8 cellular contexts compared by ENCODE assay signal in genomic region chr10:87504667-87505365, GRCh38. TPM values are rescaled to one million over a fixed set of nuclear protein-coding genes. Genes with fewer than 3 reads are reported as not detected.
DNase-seq lines count a peak whose midpoint lies in the region; ATAC-seq and TF ChIP-seq lines count a peak whose summit lies in the region.

MINPP1 (plus strand) TSS chr10:87504893; CDS start chr10:87504916, 23 bp downstream.

- H3K36me3 ChIP-seq in SJCRH30: 0 out of 2 replicates have a peak, but pooled peaks cover 2% of the 10 kb centered on the region

- H3K4me3 Mint-ChIP-seq in neural crest cell: peak within 1 kb of the TSS; percentile 95

- H3K27ac Mint-ChIP-seq in neural crest cell (ENCODE audit: unreplicated experiment): peak within 1 kb of the TSS; percentile 3

- no peaks in the 10 kb centered on the region for H3K9me3 Mint-ChIP-seq in neural crest cell

- H3K27me3 ChIP-seq in SJCRH30 (no peaks in the 10 kb centered on the region), foreskin keratinocyte (peaks cover 3% of the 10 kb centered on the region)

- H3K27me3 Mint-ChIP-seq in neural crest cell (ENCODE audit: low read depth): peaks cover 7% of the 10 kb centered on the region

- H3K4me1 Mint-ChIP-seq in neural crest cell: peaks cover 35% of the 10 kb centered on the region

- peak; percentile 83 for ATAC-seq in GM21737 (IDR thresholded peaks at IDR 0.05; ENCODE audit: unreplicated experiment)
- peak; percentile 89 for ATAC-seq in foreskin keratinocyte

- peaks cover 2% of the 10 kb centered on the region for H3K36me3 Mint-ChIP-seq in neural crest cell (ENCODE audit: low read depth)

- H3K27ac ChIP-seq in SJCRH30 (peak within 1 kb of the TSS; percentile 56), foreskin keratinocyte (peak within 1 kb of the TSS; percentile 60)

- DNase-seq in ELF-1 (ENCODE audit: low read depth, low spot score) (peak; percentile 90), KG1 (lab: John Stamatoyannopoulos, UW) (peak; percentile 61), SJCRH30 (peak; percentile 82 to 83), foreskin keratinocyte (peak; percentile 51 to 64), neural crest cell (ENCODE audit: low read depth, low spot score) (peak; percentile 77)
- DNase-seq in activated naive CD4-positive, alpha-beta T cell (lab: John Stamatoyannopoulos, UW): peak; percentile 14 to 56 (median 44)

- H3K4me1 ChIP-seq in SJCRH30 (peaks cover 6% of the 10 kb centered on the region; the same call in 1 of the 2 replicates), foreskin keratinocyte (peaks cover 15% of the 10 kb centered on the region)

- H3K4me3 ChIP-seq in SJCRH30: peak within 1 kb of the TSS; percentile 80

- TF ChIP-seq CTCF in foreskin keratinocyte (conservative IDR thresholded peaks at IDR 0.05): no peak
- no peak for TF ChIP-seq CTCF in neural crest cell (conservative IDR thresholded peaks at IDR 0.05)
- no peak for TF ChIP-seq CTCF in subcutaneous adipose tissue (IDR thresholded peaks at IDR 0.05; ENCODE audit: low read depth)

- no peaks in the 10 kb centered on the region for H3K9me3 ChIP-seq in SJCRH30 (replicated peaks)

RNA-seq across cellular contexts. Expression of gene MINPP1, which starts in this region (rescaled TPM):
- 18.5 and 19.3 TPM in 2 replicates for total RNA-seq in SJCRH30 (2014; rRNA removed; shearing (Covaris generic))
- total RNA-seq in foreskin keratinocyte: 15.8 and 16.4 TPM in 2 replicates
- 8.6 and 10.2 TPM in 2 replicates for polyA plus RNA-seq in foreskin keratinocyte
- 23.9 TPM in 2 replicates for total RNA-seq in neural crest cell
- 10 to 100 TPM in 3 of 4 donors, 1 to 10 TPM in 1; 8.7 to 24.6 (median 18.4) TPM for total RNA-seq in subcutaneous adipose tissue

Comparison
In these comparisons a context has a peak if more than half of its experiments do, and no peak if none do; other contexts are left out.
1. Peak in every context shown above with its lines: DNase-seq, ATAC-seq, H3K4me3 ChIP-seq and H3K27ac ChIP-seq.